Comparison of ENCODE assay signal across 23 cellular contexts in genomic region chr2:238488347-238488826, GRCh38.
"Had no signal": no experiment of that assay in that cellular context is flagged by ENCODE, and none has a peak within 500 bp of the region (broad histone marks: within the 10 kb centered on the region; RNA-seq: fewer than 3 reads in every experiment).

No MANE protein-coding gene starts in this region.

- DNase-seq: activated CD4-positive, alpha-beta memory T cell treated with anti-CD3 and anti-CD28 coated beads, Interleukin-2, amount 10 ng/mL, durations not matched to agents 7 days and 5 days; activated CD4-positive, alpha-beta T cell treated with anti-CD3 and anti-CD28 coated beads for 48 hours; activated CD4-positive, CD25-positive, alpha-beta regulatory T cell treated with anti-CD3 and anti-CD28 coated beads, Interleukin-2, amount 50 U/mL, for 72 hours; activated gamma-delta T cell; activated naive CD4-positive, alpha-beta T cell treated with anti-CD3 and anti-CD28 coated beads for 36 hours; activated T-cell treated with anti-CD3 and anti-CD28 coated beads, Interleukin-2, amount 50 U/mL, for 48 hours; anterior cingulate cortex; caudate nucleus; IMR-90; Kasumi-1; KBM-7; NCI-H1105 treated with DMSO at 0.1 percent for 48 hours; NCI-H1436 treated with DMSO at 0.1 percent for 48 hours; NCI-H187; NCI-H2081; NCI-H510A treated with DMSO at 0.1 percent for 48 hours; NCI-H69; PC-9; SHP77 treated with DMSO at 0.1 percent for 48 hours had no signal

- H3K27me3 Mint-ChIP-seq: activated naive CD8-positive, alpha-beta T cell; activated T-helper 17 cell treated with anti-CD3 and anti-CD28 coated beads, Interleukin-2, amount 50 U/mL, for 72 hours had no signal

- H3K27ac ChIP-seq: PC-9 had no signal

- H3K9me3 Mint-ChIP-seq: activated CD4-positive, alpha-beta memory T cell treated with anti-CD3 and anti-CD28 coated beads, Interleukin-2, amount 10 ng/mL, durations not matched to agents 7 days and 5 days; activated naive CD4-positive, alpha-beta T cell treated with anti-CD3 and anti-CD28 coated beads for 36 hours; activated T-helper 17 cell treated with anti-CD3 and anti-CD28 coated beads, Interleukin-2, amount 50 U/mL, for 72 hours; T-helper 1 cell treated with Interleukin-12 subunit alpha and Interleukin-12 subunit beta and Interleukin-4 antibody, amounts not matched to agents 30 μg/mL and 1 μg/mL, for 36 hours; WTC11 had no signal

- H3K27ac Mint-ChIP-seq: activated CD4-positive, alpha-beta memory T cell treated with anti-CD3 and anti-CD28 coated beads, Interleukin-2, amount 10 ng/mL, durations not matched to agents 7 days and 5 days; activated naive CD4-positive, alpha-beta T cell treated with anti-CD3 and anti-CD28 coated beads for 36 hours; activated naive CD8-positive, alpha-beta T cell; activated T-helper 17 cell treated with anti-CD3 and anti-CD28 coated beads, Interleukin-2, amount 50 U/mL, for 72 hours; T-helper 1 cell treated with Interleukin-12 subunit alpha and Interleukin-12 subunit beta and Interleukin-4 antibody, amounts not matched to agents 30 μg/mL and 1 μg/mL, for 36 hours; WTC11 had no signal

- H3K36me3 Mint-ChIP-seq: activated naive CD8-positive, alpha-beta T cell; WTC11 had no signal

- H2AFZ ChIP-seq: PC-9 had no signal

- H3K4me2 ChIP-seq: PC-9 had no signal

- H3K4me3 Mint-ChIP-seq: activated CD4-positive, alpha-beta memory T cell treated with anti-CD3 and anti-CD28 coated beads, Interleukin-2, amount 10 ng/mL, durations not matched to agents 7 days and 5 days; activated naive CD4-positive, alpha-beta T cell treated with anti-CD3 and anti-CD28 coated beads for 36 hours; activated naive CD8-positive, alpha-beta T cell; activated T-helper 17 cell treated with anti-CD3 and anti-CD28 coated beads, Interleukin-2, amount 50 U/mL, for 72 hours; T-helper 1 cell treated with Interleukin-12 subunit alpha and Interleukin-12 subunit beta and Interleukin-4 antibody, amounts not matched to agents 30 μg/mL and 1 μg/mL, for 36 hours; WTC11 had no signal

- H3K4me3 ChIP-seq: PC-9 had no signal
